ENCODE assay signal across 2 cellular contexts in the genomic region with DNA sequence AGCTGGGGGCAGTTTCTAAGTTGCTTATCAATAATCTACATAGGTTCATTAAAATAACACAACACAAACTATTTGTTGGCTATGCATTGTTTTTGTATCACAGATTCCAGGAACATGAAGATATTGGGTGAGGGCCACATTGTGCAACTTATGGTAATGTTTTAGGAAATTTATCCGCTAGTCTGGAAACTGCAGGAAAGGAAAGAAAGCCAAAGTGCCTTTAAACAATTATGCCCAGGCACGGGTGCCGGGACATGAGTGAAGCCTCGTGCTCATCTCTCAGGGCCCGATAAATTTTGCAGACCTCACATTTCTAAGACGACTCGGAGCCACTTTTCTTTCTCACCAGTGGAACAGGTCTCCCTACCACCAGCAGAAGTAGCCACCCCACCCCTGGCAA. TPM values are rescaled to one million over a fixed set of nuclear protein-coding genes. Genes with fewer than 3 reads are reported as not detected.
"Had no signal": no experiment of that assay in that cellular context is flagged by ENCODE, and none has a peak within 500 bp of the region (broad histone marks: within the 10 kb centered on the region; RNA-seq: fewer than 3 reads in every experiment).

No MANE protein-coding gene starts in this region.

RNA-seq across cellular contexts. Expression of gene GOLGA8Q, which starts 52.6 kb away (rescaled TPM):
- total RNA-seq: activated T-helper 17 cell treated with anti-CD3 and anti-CD28 coated beads, Interleukin-2, amount 50 U/mL, for 72 hours; ascending aorta had no signal
